ENCODE assay signal across 33 cellular contexts in the genomic region with DNA sequence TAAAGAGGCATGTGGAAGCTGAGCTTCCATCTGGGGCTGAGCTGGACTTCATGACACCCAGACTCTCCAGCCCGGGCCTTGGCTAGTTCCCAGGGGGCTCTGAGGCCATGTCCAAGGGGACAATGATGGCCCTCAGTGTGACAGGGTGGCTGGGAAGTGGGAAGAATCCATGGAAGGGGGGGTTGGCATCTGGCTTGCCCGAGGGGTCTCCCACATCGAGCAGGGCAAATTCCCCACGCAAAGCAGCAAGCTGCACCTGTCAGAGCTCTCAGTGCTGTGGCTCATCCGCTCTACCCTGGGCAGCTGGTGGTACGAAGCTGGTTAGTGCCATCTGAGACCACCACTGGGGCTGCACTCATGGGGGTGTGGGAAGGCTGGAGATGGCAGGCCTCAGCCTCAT. TPM values are rescaled to one million over a fixed set of nuclear protein-coding genes. Genes with fewer than 3 reads are reported as not detected.
"Had no signal": no experiment of that assay in that cellular context is flagged by ENCODE, and none has a peak within 500 bp of the region (broad histone marks: within the 10 kb centered on the region; RNA-seq: fewer than 3 reads in every experiment).

No MANE protein-coding gene starts in this region.

- H3K36me3 Mint-ChIP-seq: naive B cell had no signal

- H3K27me3 ChIP-seq: gastrocnemius medialis, left lung had no signal

- ATAC-seq: effector memory CD8-positive, alpha-beta T cell; esophagus mucosa; gastrocnemius medialis; heart right ventricle; left cardiac atrium; left lung; left ventricle myocardium superior; lower lobe of right lung had no signal

- H3K9me3 ChIP-seq: esophagus squamous epithelium, gastrocnemius medialis, heart right ventricle, left lung, lower lobe of right lung had no signal

- FAIRE-seq: colon, endometrium, islet of Langerhans, keratinocyte had no signal

- H3K4me1 ChIP-seq: gastrocnemius medialis, left lung, lower lobe of right lung had no signal

- DNase-seq: cortex of kidney; effector CD8-positive, alpha-beta T cell; effector memory CD8-positive, alpha-beta T cell; erythroblast; esophagus squamous epithelium; foreskin fibroblast; foreskin melanocyte; gastrocnemius medialis; glutamatergic neuron; heart right ventricle; hippocampal formation; left cardiac atrium; left lung; left ventricle myocardium superior; lower lobe of right lung; mesenchymal stem cell; midbrain; naive B cell had no signal

- H3K36me3 ChIP-seq: esophagus squamous epithelium, gastrocnemius medialis, heart right ventricle, left lung, lower lobe of right lung had no signal

- H3K27ac Mint-ChIP-seq: dendritic cell treated with granulocyte-macrophage colony-stimulating factor and Interleukin-4, amounts not matched to agents 40 ng/mL and 50 ng/mL, for 4 days; effector memory CD8-positive, alpha-beta T cell; endodermal cell; naive B cell had no signal

- H3K9me3 Mint-ChIP-seq: dendritic cell treated with granulocyte-macrophage colony-stimulating factor and Interleukin-4, amounts not matched to agents 40 ng/mL and 50 ng/mL, for 4 days; effector memory CD8-positive, alpha-beta T cell; endodermal cell had no signal

- H3K4me3 Mint-ChIP-seq: dendritic cell treated with granulocyte-macrophage colony-stimulating factor and Interleukin-4, amounts not matched to agents 40 ng/mL and 50 ng/mL, for 4 days; effector memory CD8-positive, alpha-beta T cell; endodermal cell; naive B cell had no signal

- H3K27ac ChIP-seq: epithelial cell of prostate, esophagus squamous epithelium, gastrocnemius medialis, heart right ventricle, left lung, lower lobe of right lung had no signal

- H3K4me3 ChIP-seq: esophagus squamous epithelium, gastrocnemius medialis, heart right ventricle, left lung, lower lobe of right lung had no signal

RNA-seq across cellular contexts. Expression of gene RFPL1, which starts 40.6 kb away (rescaled TPM):
- total RNA-seq: dermis microvascular lymphatic vessel endothelial cell, endodermal cell, esophagus mucosa, esophagus squamous epithelium, gastrocnemius medialis, glomerular endothelial cell, heart right ventricle, kidney epithelial cell, left cardiac atrium, left lung, left ventricle myocardium superior, lower leg skin, lower lobe of right lung, lung microvascular endothelial cell, mononuclear cell, mucosa of gallbladder had no signal
- polyA plus RNA-seq: heart right ventricle, keratinocyte had no signal
